ENCODE assay signal across 11 cellular contexts in the genomic region with DNA sequence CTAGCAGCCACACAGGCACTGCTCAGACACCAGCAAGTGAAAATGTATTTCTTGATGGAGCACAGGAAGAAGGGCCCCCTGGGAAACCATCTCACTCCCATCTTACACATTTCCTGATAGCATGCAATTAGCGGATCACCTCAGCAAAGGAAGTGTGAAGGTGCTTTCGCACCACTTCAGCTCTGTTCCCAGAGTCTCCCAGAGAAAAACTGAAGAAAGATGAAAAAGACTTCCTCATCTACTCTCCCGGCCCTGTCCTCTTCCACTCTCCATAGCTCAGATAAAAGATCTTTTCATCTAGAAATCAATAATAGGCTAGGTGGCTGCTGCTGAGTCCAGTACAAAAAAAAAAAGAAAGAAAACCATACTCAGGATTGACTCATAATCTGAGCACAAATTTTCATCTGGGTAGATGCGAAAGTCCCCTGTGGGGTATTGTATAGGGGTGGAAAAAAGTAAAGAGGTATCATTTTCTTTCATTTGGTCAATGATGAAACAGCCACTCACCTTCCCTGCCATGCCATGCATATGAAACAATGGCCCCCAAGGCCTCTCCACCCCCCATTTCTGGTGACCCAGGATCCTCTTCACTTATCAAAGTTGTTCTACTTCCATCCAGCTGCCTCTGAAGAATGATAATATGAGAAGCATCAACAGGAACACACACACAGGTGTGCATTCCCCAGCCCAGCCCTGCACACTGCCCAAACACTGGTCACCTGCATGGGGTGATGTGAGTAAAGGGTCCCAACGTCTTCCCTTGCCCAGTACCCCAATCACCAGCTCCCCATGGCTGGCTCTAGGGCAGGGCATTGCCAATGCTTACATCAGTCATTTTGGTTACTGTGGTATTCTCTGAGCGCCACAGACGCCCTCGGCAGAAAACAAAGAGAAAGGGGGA. TPM values are rescaled to one million over a fixed set of nuclear protein-coding genes. Genes with fewer than 3 reads are reported as not detected.
DNase-seq lines count a peak whose midpoint lies in the region; ATAC-seq and TF ChIP-seq lines count a peak whose summit lies in the region.
"Had no signal": no experiment of that assay in that cellular context is flagged by ENCODE, and none has a peak within 500 bp of the region (broad histone marks: within the 10 kb centered on the region; RNA-seq: fewer than 3 reads in every experiment).

No MANE protein-coding gene starts in this region.

- no peaks in the 10 kb centered on the region for H3K9me3 Mint-ChIP-seq in activated CD8-positive, alpha-beta memory T cell treated with anti-CD3 and anti-CD28 coated beads, Interleukin-2, amount 10 ng/mL, durations not matched to agents 7 days and 5 days (ENCODE audit: low read depth)
- no peaks in the 10 kb centered on the region for H3K9me3 Mint-ChIP-seq in effector memory CD8-positive, alpha-beta T cell

- H2AFZ ChIP-seq in Karpas-422 (ENCODE audit: low read length) = no peak overlapping the region

- TF ChIP-seq CTCF in lower lobe of right lung (IDR thresholded peaks at IDR 0.05) = no peak

- H4K20me1 ChIP-seq in Karpas-422 (ENCODE audit: insufficient read depth, low read depth, low read length) = no peaks in the 10 kb centered on the region

- peaks cover 34% of the 10 kb centered on the region for H3K4me1 Mint-ChIP-seq in activated CD8-positive, alpha-beta memory T cell treated with anti-CD3 and anti-CD28 coated beads, Interleukin-2, amount 10 ng/mL, durations not matched to agents 7 days and 5 days
- peaks cover 9 to 16% of the 10 kb centered on the region in 2 donors for H3K4me1 Mint-ChIP-seq in effector memory CD8-positive, alpha-beta T cell (ENCODE audit: low read depth in 2 of 2)

- H3K9me2 ChIP-seq in Karpas-422 (replicated peaks; ENCODE audit: insufficient read depth, low read length) = no peaks in the 10 kb centered on the region

- ATAC-seq in activated CD8-positive, alpha-beta memory T cell treated with anti-CD3 and anti-CD28 coated beads, Interleukin-2, amount 10 ng/mL, durations not matched to agents 7 days and 5 days = peak; percentile 46
- ATAC-seq in GM21528 (IDR thresholded peaks at IDR 0.05; ENCODE audit: low FRiP score, unreplicated experiment) (peak; percentile 75), HG03342 (IDR thresholded peaks at IDR 0.05; ENCODE audit: unreplicated experiment) (peak; percentile 65), lower lobe of right lung (no peak)
- no peak for ATAC-seq in effector memory CD8-positive, alpha-beta T cell (replicated peaks)

- H3K27me3 ChIP-seq in lower lobe of right lung (ENCODE audit: low read depth) (no peaks in the 10 kb centered on the region), Karpas-422 (ENCODE audit: low read length) (no peaks in the 10 kb centered on the region)

- peak; percentile 44 for DNase-seq in activated CD8-positive, alpha-beta memory T cell treated with anti-CD3 and anti-CD28 coated beads, Interleukin-2, amount 10 ng/mL, durations not matched to agents 7 days and 5 days
- no peak for DNase-seq in activated CD8-positive, alpha-beta memory T cell treated with anti-CD3 and anti-CD28 coated beads, Interleukin-2, amount 50 U/mL, for 4 hours
- DNase-seq in retina = peak; percentile 49
- DNase-seq in effector memory CD8-positive, alpha-beta T cell = no peak
- DNase-seq in lower lobe of right lung = no peak
- DNase-seq in Karpas-422 = no peak
- DNase-seq: effector memory CD4-positive, alpha-beta T cell; Right ventricle myocardium superior had no signal

- H3K79me2 ChIP-seq in Karpas-422 (ENCODE audit: low read length) = no peaks in the 10 kb centered on the region

- intact Hi-C loops in lower lobe of right lung (cut with DNase I) = loop anchor here (5.0 kb wide), 1 partner anchor 238 kb away; no protein-coding TSS in a partner anchor

- no peak overlapping the region for H3K4me2 ChIP-seq in Karpas-422 (ENCODE audit: low read depth, low read length, poor library complexity, severe bottlenecking)

- H3K4me3 ChIP-seq in lower lobe of right lung (no peak overlapping the region), Karpas-422 (ENCODE audit: low read length) (no peak overlapping the region)
- H3K4me3 ChIP-seq: prostate gland had no signal

- peaks cover 88% of the 10 kb centered on the region for H3K36me3 ChIP-seq in lower lobe of right lung
- no peaks in the 10 kb centered on the region for H3K36me3 ChIP-seq in Karpas-422 (ENCODE audit: insufficient read depth, low read length)

- H3K27ac ChIP-seq in lower lobe of right lung (no peak overlapping the region), Karpas-422 (ENCODE audit: low read length) (no peak overlapping the region)
- H3K27ac ChIP-seq: prostate gland had no signal

- H3K36me3 Mint-ChIP-seq in activated CD8-positive, alpha-beta memory T cell treated with anti-CD3 and anti-CD28 coated beads, Interleukin-2, amount 10 ng/mL, durations not matched to agents 7 days and 5 days = peaks cover 20% of the 10 kb centered on the region
- peaks cover 59% of the 10 kb centered on the region for H3K36me3 Mint-ChIP-seq in effector memory CD8-positive, alpha-beta T cell (ENCODE audit: insufficient read depth)

- no peak overlapping the region for H3K9ac ChIP-seq in Karpas-422 (ENCODE audit: low read length)

- H3K27ac Mint-ChIP-seq in activated CD8-positive, alpha-beta memory T cell treated with anti-CD3 and anti-CD28 coated beads, Interleukin-2, amount 10 ng/mL, durations not matched to agents 7 days and 5 days = peak overlapping the region; percentile 58
- peak overlapping the region in 1 of 2 donors; percentile 82 for H3K27ac Mint-ChIP-seq in effector memory CD8-positive, alpha-beta T cell

- H3K27me3 Mint-ChIP-seq in activated CD8-positive, alpha-beta memory T cell treated with anti-CD3 and anti-CD28 coated beads, Interleukin-2, amount 10 ng/mL, durations not matched to agents 7 days and 5 days = no peaks in the 10 kb centered on the region
- no peaks in the 10 kb centered on the region for H3K27me3 Mint-ChIP-seq in effector memory CD8-positive, alpha-beta T cell

- H3K4me1 ChIP-seq in lower lobe of right lung = peaks cover 9% of the 10 kb centered on the region
- H3K4me1 ChIP-seq in Karpas-422 (ENCODE audit: low read length) = peaks cover 4% of the 10 kb centered on the region; the same call in 1 of the 2 replicates
- H3K4me1 ChIP-seq: prostate gland had no signal

- H3K9me3 ChIP-seq in lower lobe of right lung (no peaks in the 10 kb centered on the region), Karpas-422 (ENCODE audit: low read length) (no peaks in the 10 kb centered on the region)
- H3K9me3 ChIP-seq: prostate gland had no signal

- CTCF ChIA-PET in activated CD8-positive, alpha-beta memory T cell treated with anti-CD3 and anti-CD28 coated beads, Interleukin-2, amount 10 ng/mL, durations not matched to agents 7 days and 5 days (lab: Charles Lee) = interaction anchor here (1.9 to 2.2 kb wide), 2 partner anchors 107 to 240 kb away, joined by 9 to 10 read pairs; partner anchors contain the start of gene CREB3L2

- H3K4me3 Mint-ChIP-seq in activated CD8-positive, alpha-beta memory T cell treated with anti-CD3 and anti-CD28 coated beads, Interleukin-2, amount 10 ng/mL, durations not matched to agents 7 days and 5 days = no peak overlapping the region
- no peak overlapping the region for H3K4me3 Mint-ChIP-seq in effector memory CD8-positive, alpha-beta T cell

RNA-seq across cellular contexts. Expression of gene DGKI, which starts 48.8 kb away (rescaled TPM):
- total RNA-seq in activated CD8-positive, alpha-beta memory T cell treated with anti-CD3 and anti-CD28 coated beads, Interleukin-2, amount 10 ng/mL, durations not matched to agents 7 days and 5 days = 1 to 10 TPM in 1 of 2 experiments, not detected in 1; 2.2 TPM
- total RNA-seq in lower lobe of right lung = 0.09 TPM
- not detected in 2 replicates for total RNA-seq in Karpas-422 (2014; rRNA removed; shearing (Covaris generic); ENCODE audit: low replicate concordance)

Comparison
In these comparisons a context has a peak if more than half of its experiments do, and no peak if none do; other contexts are left out.
1. DNase-seq: peak in activated CD8-positive, alpha-beta memory T cell treated with anti-CD3 and anti-CD28 coated beads, Interleukin-2, amount 10 ng/mL, durations not matched to agents 7 days and 5 days (single experiment) and retina (single experiment); none in activated CD8-positive, alpha-beta memory T cell treated with anti-CD3 and anti-CD28 coated beads, Interleukin-2, amount 50 U/mL, for 4 hours (single experiment), effector memory CD8-positive, alpha-beta T cell (0 of 3), lower lobe of right lung (single experiment) and Karpas-422 (single experiment).
2. ATAC-seq: peak in activated CD8-positive, alpha-beta memory T cell treated with anti-CD3 and anti-CD28 coated beads, Interleukin-2, amount 10 ng/mL, durations not matched to agents 7 days and 5 days (single experiment), GM21528 (single experiment) and HG03342 (single experiment); none in effector memory CD8-positive, alpha-beta T cell (single experiment) and lower lobe of right lung (0 of 2).